Comparison of ENCODE assay signal across 2 cellular contexts in genomic region chr7:102251531-102252372, GRCh38.
A peak's percentile ranks its signal among the peaks of the same experiment; 100 is the strongest.
TF ChIP-seq lines count a peak whose summit lies in the region.

No MANE protein-coding gene starts in this region.

TF ChIP-seq in SK-N-SH treated with all-trans-retinoic acid at 6 μM for 48 hours, 23 proteins besides CTCF, POLR2A, EP300 and RAD21:
- no peak for TF ChIP-seq BACH2 (CRISPR knock-in tag; IDR thresholded peaks at IDR 0.05; ENCODE audit: borderline replicate concordance)
- peak; percentile 89 for TF ChIP-seq TCF4 (CRISPR knock-in tag; IDR thresholded peaks at IDR 0.05; ENCODE audit: borderline replicate concordance)
- no peak for TF ChIP-seq ZFP3 (CRISPR knock-in tag; IDR thresholded peaks at IDR 0.05)
- no peak for TF ChIP-seq SNAI2 (CRISPR knock-in tag; IDR thresholded peaks at IDR 0.05)

TF ChIP-seq in HepG2, 621 proteins besides CTCF, POLR2A, EP300 and RAD21:
- TF ChIP-seq ZNF20 (CRISPR knock-in tag; IDR thresholded peaks at IDR 0.05) (no peak), PRDM4 (CRISPR knock-in tag; IDR thresholded peaks at IDR 0.05; ENCODE audit: borderline replicate concordance) (no peak), NFE2L1 (CRISPR knock-in tag; IDR thresholded peaks at IDR 0.05; ENCODE audit: borderline replicate concordance) (no peak), HNF4G (IDR thresholded peaks at IDR 0.05; ENCODE audit: borderline replicate concordance, low read depth, low read length) (no peak), HNF4G (CRISPR knock-in tag; IDR thresholded peaks at IDR 0.05; ENCODE audit: borderline replicate concordance, low read depth) (no peak), ZBTB7B (CRISPR knock-in tag; IDR thresholded peaks at IDR 0.05) (no peak), CENPX (CRISPR knock-in tag; IDR thresholded peaks at IDR 0.05) (no peak), CC2D1A (CRISPR knock-in tag; IDR thresholded peaks at IDR 0.05) (no peak), ZNF563 (CRISPR knock-in tag; IDR thresholded peaks at IDR 0.05) (no peak), TSC22D2 (CRISPR knock-in tag; IDR thresholded peaks at IDR 0.05; ENCODE audit: borderline replicate concordance) (no peak), SIX1 (CRISPR knock-in tag; IDR thresholded peaks at IDR 0.05; ENCODE audit: borderline replicate concordance) (no peak), HDAC1 (CRISPR knock-in tag; IDR thresholded peaks at IDR 0.05) (no peak), ZNF30 (CRISPR knock-in tag; IDR thresholded peaks at IDR 0.05) (no peak)
- TF ChIP-seq, protein P1, sequence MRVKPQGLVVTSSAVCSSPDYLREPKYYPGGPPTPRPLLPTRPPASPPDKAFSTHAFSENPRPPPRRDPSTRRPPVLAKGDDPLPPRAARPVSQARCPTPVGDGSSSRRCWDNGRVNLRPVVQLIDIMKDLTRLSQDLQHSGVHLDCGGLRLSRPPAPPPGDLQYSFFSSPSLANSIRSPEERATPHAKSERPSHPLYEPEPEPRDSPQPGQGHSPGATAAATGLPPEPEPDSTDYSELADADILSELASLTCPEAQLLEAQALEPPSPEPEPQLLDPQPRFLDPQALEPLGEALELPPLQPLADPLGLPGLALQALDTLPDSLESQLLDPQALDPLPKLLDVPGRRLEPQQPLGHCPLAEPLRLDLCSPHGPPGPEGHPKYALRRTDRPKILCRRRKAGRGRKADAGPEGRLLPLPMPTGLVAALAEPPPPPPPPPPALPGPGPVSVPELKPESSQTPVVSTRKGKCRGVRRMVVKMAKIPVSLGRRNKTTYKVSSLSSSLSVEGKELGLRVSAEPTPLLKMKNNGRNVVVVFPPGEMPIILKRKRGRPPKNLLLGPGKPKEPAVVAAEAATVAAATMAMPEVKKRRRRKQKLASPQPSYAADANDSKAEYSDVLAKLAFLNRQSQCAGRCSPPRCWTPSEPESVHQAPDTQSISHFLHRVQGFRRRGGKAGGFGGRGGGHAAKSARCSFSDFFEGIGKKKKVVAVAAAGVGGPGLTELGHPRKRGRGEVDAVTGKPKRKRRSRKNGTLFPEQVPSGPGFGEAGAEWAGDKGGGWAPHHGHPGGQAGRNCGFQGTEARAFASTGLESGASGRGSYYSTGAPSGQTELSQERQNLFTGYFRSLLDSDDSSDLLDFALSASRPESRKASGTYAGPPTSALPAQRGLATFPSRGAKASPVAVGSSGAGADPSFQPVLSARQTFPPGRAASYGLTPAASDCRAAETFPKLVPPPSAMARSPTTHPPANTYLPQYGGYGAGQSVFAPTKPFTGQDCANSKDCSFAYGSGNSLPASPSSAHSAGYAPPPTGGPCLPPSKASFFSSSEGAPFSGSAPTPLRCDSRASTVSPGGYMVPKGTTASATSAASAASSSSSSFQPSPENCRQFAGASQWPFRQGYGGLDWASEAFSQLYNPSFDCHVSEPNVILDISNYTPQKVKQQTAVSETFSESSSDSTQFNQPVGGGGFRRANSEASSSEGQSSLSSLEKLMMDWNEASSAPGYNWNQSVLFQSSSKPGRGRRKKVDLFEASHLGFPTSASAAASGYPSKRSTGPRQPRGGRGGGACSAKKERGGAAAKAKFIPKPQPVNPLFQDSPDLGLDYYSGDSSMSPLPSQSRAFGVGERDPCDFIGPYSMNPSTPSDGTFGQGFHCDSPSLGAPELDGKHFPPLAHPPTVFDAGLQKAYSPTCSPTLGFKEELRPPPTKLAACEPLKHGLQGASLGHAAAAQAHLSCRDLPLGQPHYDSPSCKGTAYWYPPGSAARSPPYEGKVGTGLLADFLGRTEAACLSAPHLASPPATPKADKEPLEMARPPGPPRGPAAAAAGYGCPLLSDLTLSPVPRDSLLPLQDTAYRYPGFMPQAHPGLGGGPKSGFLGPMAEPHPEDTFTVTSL (CRISPR knock-in tag; IDR thresholded peaks at IDR 0.05; ENCODE audit: borderline replicate concordance), result no peak
- TF ChIP-seq, protein P2, sequence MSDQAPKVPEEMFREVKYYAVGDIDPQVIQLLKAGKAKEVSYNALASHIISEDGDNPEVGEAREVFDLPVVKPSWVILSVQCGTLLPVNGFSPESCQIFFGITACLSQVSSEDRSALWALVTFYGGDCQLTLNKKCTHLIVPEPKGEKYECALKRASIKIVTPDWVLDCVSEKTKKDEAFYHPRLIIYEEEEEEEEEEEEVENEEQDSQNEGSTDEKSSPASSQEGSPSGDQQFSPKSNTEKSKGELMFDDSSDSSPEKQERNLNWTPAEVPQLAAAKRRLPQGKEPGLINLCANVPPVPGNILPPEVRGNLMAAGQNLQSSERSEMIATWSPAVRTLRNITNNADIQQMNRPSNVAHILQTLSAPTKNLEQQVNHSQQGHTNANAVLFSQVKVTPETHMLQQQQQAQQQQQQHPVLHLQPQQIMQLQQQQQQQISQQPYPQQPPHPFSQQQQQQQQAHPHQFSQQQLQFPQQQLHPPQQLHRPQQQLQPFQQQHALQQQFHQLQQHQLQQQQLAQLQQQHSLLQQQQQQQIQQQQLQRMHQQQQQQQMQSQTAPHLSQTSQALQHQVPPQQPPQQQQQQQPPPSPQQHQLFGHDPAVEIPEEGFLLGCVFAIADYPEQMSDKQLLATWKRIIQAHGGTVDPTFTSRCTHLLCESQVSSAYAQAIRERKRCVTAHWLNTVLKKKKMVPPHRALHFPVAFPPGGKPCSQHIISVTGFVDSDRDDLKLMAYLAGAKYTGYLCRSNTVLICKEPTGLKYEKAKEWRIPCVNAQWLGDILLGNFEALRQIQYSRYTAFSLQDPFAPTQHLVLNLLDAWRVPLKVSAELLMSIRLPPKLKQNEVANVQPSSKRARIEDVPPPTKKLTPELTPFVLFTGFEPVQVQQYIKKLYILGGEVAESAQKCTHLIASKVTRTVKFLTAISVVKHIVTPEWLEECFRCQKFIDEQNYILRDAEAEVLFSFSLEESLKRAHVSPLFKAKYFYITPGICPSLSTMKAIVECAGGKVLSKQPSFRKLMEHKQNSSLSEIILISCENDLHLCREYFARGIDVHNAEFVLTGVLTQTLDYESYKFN (CRISPR knock-in tag; conservative IDR thresholded peaks at IDR 0.05), result no peak
